Comparison of ENCODE assay signal across 20 cellular contexts in genomic region chr11:94649254-94649653, GRCh38.
DNase-seq lines count a peak whose midpoint lies in the region; ATAC-seq, FAIRE-seq and TF ChIP-seq lines count a peak whose summit lies in the region.
"Had no signal": no experiment of that assay in that cellular context is flagged by ENCODE, and none has a peak within 500 bp of the region (broad histone marks: within the 10 kb centered on the region; RNA-seq: fewer than 3 reads in every experiment).

No MANE protein-coding gene starts in this region.

- FAIRE-seq in kidney (lab: Jason Lieb, UNC) = no peak

- peaks cover 40% of the 10 kb centered on the region for H3K79me2 ChIP-seq in GM23338 (replicated peaks; ENCODE audit: insufficient read depth)

- TF ChIP-seq CTCF in GM23338 (conservative IDR thresholded peaks at IDR 0.05; ENCODE audit: low read depth in 2 of 2) (no peak), kidney (IDR thresholded peaks at IDR 0.05; ENCODE audit: borderline replicate concordance, extremely low read depth, insufficient read depth) (no peak)

- peaks cover 14% of the 10 kb centered on the region; the same call in 1 of the 2 replicates for H3F3A ChIP-seq in GM23338 (replicated peaks; ENCODE audit: low read depth)

- H3K9me3 ChIP-seq in kidney (ENCODE audit: control insufficient read depth in 1 of 2, low read length in 2 of 2) = no peaks in the 10 kb centered on the region
- H3K9me3 ChIP-seq: BLaER1 treated with 17β-estradiol and CSF1 and Interleukin-3, amounts not matched to agents 10 nM and 100 nM; MG63 had no signal

- H3K36me3 Mint-ChIP-seq in GM23338 (ENCODE audit: low read depth) = peaks cover 38% of the 10 kb centered on the region
- H3K36me3 Mint-ChIP-seq: CD8-positive, alpha-beta memory T cell had no signal

- no peaks in the 10 kb centered on the region for H3K9me2 ChIP-seq in GM23338 (ENCODE audit: insufficient read depth)

- H3K4me2 ChIP-seq in GM23338 = peak overlapping the region; percentile 62
- H3K4me2 ChIP-seq: BLaER1 treated with 17β-estradiol and CSF1 and Interleukin-3, amounts not matched to agents 10 nM and 100 nM had no signal

- no peak for ATAC-seq in GM23338
- ATAC-seq in GM21737 (IDR thresholded peaks at IDR 0.05; ENCODE audit: unreplicated experiment) = no peak
- no peak for ATAC-seq in GM21529 (IDR thresholded peaks at IDR 0.05; ENCODE audit: unreplicated experiment)
- ATAC-seq: HCT116, PC-3 had no signal

- DNase-seq in GM23338 (ENCODE audit: low spot score) (no peak), NCI-H69 (lab: John Stamatoyannopoulos, UW) (peak; percentile 17), ecto neural progenitor cell (ENCODE audit: low spot score) (peak; percentile 11), islet precursor cell (peak; percentile 65), kidney (no peak), cortex of kidney (lab: John Stamatoyannopoulos, UW) (no peak)
- DNase-seq: CD8-positive, alpha-beta memory T cell; MG63; NCI-H1092; NCI-H146; NCI-H2081; NCI-H510A treated with DMSO at 0.1 percent for 48 hours; NCI-H82; PC-3; RPMI8226; SHP77 treated with DMSO at 0.1 percent for 48 hours had no signal

- H3K4me3 ChIP-seq in GM23338 (peak overlapping the region; percentile 18), kidney (ENCODE audit: low read length in 2 of 2) (no peak overlapping the region)
- H3K4me3 ChIP-seq: BLaER1 treated with 17β-estradiol and CSF1 and Interleukin-3, amounts not matched to agents 10 nM and 100 nM; MG63 had no signal

- peak overlapping the region; percentile 96 for H3K27ac Mint-ChIP-seq in GM23338
- H3K27ac Mint-ChIP-seq: CD8-positive, alpha-beta memory T cell had no signal

- H3K4me3 Mint-ChIP-seq in GM23338 = peak overlapping the region; percentile 60
- H3K4me3 Mint-ChIP-seq: CD8-positive, alpha-beta memory T cell had no signal

- H3K27me3 Mint-ChIP-seq in GM23338 (ENCODE audit: insufficient read depth, low read depth, poor library complexity) = peaks cover 14% of the 10 kb centered on the region

- H2AFZ ChIP-seq in GM23338 = no peak overlapping the region

- H4K20me1 ChIP-seq in GM23338 (replicated peaks; ENCODE audit: insufficient read depth) = no peaks in the 10 kb centered on the region
- H4K20me1 ChIP-seq: BLaER1 treated with 17β-estradiol and CSF1 and Interleukin-3, amounts not matched to agents 10 nM and 100 nM had no signal

- H3K27me3 ChIP-seq in GM23338 (ENCODE audit: insufficient read depth) = no peaks in the 10 kb centered on the region
- H3K27me3 ChIP-seq: BLaER1 treated with 17β-estradiol and CSF1 and Interleukin-3, amounts not matched to agents 10 nM and 100 nM; MG63 had no signal

- H3K36me3 ChIP-seq in GM23338 (ENCODE audit: insufficient read depth) = peaks cover 6% of the 10 kb centered on the region; the same call in 1 of the 2 replicates
- H3K36me3 ChIP-seq in kidney (ENCODE audit: control insufficient read depth in 1 of 2, insufficient read depth in 2 of 2, low read length in 2 of 2) = no peaks in the 10 kb centered on the region
- H3K36me3 ChIP-seq: BLaER1 treated with 17β-estradiol and CSF1 and Interleukin-3, amounts not matched to agents 10 nM and 100 nM; MG63 had no signal

- peaks cover 5% of the 10 kb centered on the region; the same call in 2 of the 3 replicates for H3K9me3 Mint-ChIP-seq in GM23338
- H3K9me3 Mint-ChIP-seq: CD8-positive, alpha-beta memory T cell had no signal

- no peak overlapping the region for H3K9ac ChIP-seq in kidney (ENCODE audit: low read length in 2 of 2)
- H3K9ac ChIP-seq: BLaER1 treated with 17β-estradiol and CSF1 and Interleukin-3, amounts not matched to agents 10 nM and 100 nM had no signal

- H3K4me1 Mint-ChIP-seq in GM23338 = peaks cover 76% of the 10 kb centered on the region
- H3K4me1 Mint-ChIP-seq: CD8-positive, alpha-beta memory T cell had no signal

- H3K27ac ChIP-seq in GM23338 (ENCODE audit: low read depth) (peak overlapping the region; percentile 91), kidney (ENCODE audit: low read depth in 2 of 2, low read length in 2 of 2) (no peak overlapping the region)
- H3K27ac ChIP-seq: BLaER1 treated with 17β-estradiol and CSF1 and Interleukin-3, amounts not matched to agents 10 nM and 100 nM had no signal

- peaks cover 29% of the 10 kb centered on the region for H3K4me1 ChIP-seq in GM23338 (ENCODE audit: insufficient read depth)
- H3K4me1 ChIP-seq in kidney (ENCODE audit: control insufficient read depth in 1 of 2, insufficient read depth in 1 of 2, low read depth in 1 of 2, low read length in 2 of 2) = no peaks in the 10 kb centered on the region

- intact Hi-C loops in kidney (cut with DNase I) = no loop called here

TF ChIP-seq in GM23338, 12 proteins besides CTCF, POLR2A, EP300 and RAD21:
- no peak for TF ChIP-seq STAT1 (IDR thresholded peaks at IDR 0.05; ENCODE audit: unreplicated experiment)
- TF ChIP-seq CREB1 (CRISPR knock-in tag; IDR thresholded peaks at IDR 0.05; ENCODE audit: low read depth) = no peak
- no peak for TF ChIP-seq JUNB (IDR thresholded peaks at IDR 0.05; ENCODE audit: unreplicated experiment)
- TF ChIP-seq EZH2phosphoT487 (IDR thresholded peaks at IDR 0.05; ENCODE audit: unreplicated experiment) = no peak
- TF ChIP-seq POLR2AphosphoS5 (IDR thresholded peaks at IDR 0.05; ENCODE audit: low read depth) = no peak
- no peak for TF ChIP-seq NANOG (IDR thresholded peaks at IDR 0.05; ENCODE audit: borderline replicate concordance)
- TF ChIP-seq REST (IDR thresholded peaks at IDR 0.05; ENCODE audit: unreplicated experiment) = no peak
- no peak for TF ChIP-seq EZH2 (IDR thresholded peaks at IDR 0.05; ENCODE audit: low read depth, unreplicated experiment)
- no peak for TF ChIP-seq ZNF114 (CRISPR knock-in tag; IDR thresholded peaks at IDR 0.05)

Comparison
In these comparisons a context has a peak if more than half of its experiments do, and no peak if none do; other contexts are left out.
1. DNase-seq: peak in NCI-H69 (single experiment), ecto neural progenitor cell (single experiment) and islet precursor cell (single experiment); none in GM23338 (single experiment), kidney (single experiment) and cortex of kidney (single experiment).